Comparison of ENCODE assay signal across 17 cellular contexts in genomic region chr14:52458721-52459085, GRCh38.
DNase-seq lines count a peak whose midpoint lies in the region; ATAC-seq and TF ChIP-seq lines count a peak whose summit lies in the region.
"Had no signal": no experiment of that assay in that cellular context is flagged by ENCODE, and none has a peak within 500 bp of the region (broad histone marks: within the 10 kb centered on the region; RNA-seq: fewer than 3 reads in every experiment).

No MANE protein-coding gene starts in this region.

- H4K20me1 ChIP-seq in mammary epithelial cell (ENCODE audit: insufficient read depth, low read length) (no peaks in the 10 kb centered on the region), hepatocyte (ENCODE audit: insufficient read depth, poor library complexity, severe bottlenecking) (no peaks in the 10 kb centered on the region)

- H3K4me1 ChIP-seq in mammary epithelial cell (ENCODE audit: insufficient read depth, low read length) (peaks cover 34% of the 10 kb centered on the region), hepatocyte (ENCODE audit: insufficient read depth) (peaks cover 8% of the 10 kb centered on the region), upper lobe of right lung (no peaks in the 10 kb centered on the region)
- H3K4me1 ChIP-seq: gastrocnemius medialis had no signal

- H3K79me2 ChIP-seq in mammary epithelial cell (ENCODE audit: insufficient read depth, low read length) (no peaks in the 10 kb centered on the region), hepatocyte (no peaks in the 10 kb centered on the region)

- H3K4me3 ChIP-seq in mammary epithelial cell (replicated peaks in 1 of 3; ENCODE audit: insufficient read depth in 1 of 3, low read depth in 2 of 3, low read length in 3 of 3) (peak overlapping the region in 1 of 3 experiments; percentile 17), hepatocyte (no peak overlapping the region), upper lobe of right lung (no peak overlapping the region)
- H3K4me3 ChIP-seq: gastrocnemius medialis had no signal

- H3K27me3 ChIP-seq in mammary epithelial cell (ENCODE audit: insufficient read depth, low read length) (no peaks in the 10 kb centered on the region), hepatocyte (no peaks in the 10 kb centered on the region), upper lobe of right lung (no peaks in the 10 kb centered on the region)
- H3K27me3 ChIP-seq: gastrocnemius medialis had no signal

- no peaks in the 10 kb centered on the region for H3K9me2 ChIP-seq in hepatocyte (replicated peaks; ENCODE audit: insufficient read depth)

- 83% methylated on average over 1 of the region's 1 CpG for WGBS in mammary epithelial cell (ENCODE audit: low coverage, missing lambda C conversion rate)
- WGBS in hepatocyte (ENCODE audit: low lambda C conversion rate, missing lambda C conversion rate): 77% methylated on average over 1 of the region's 1 CpG

- H3K4me2 ChIP-seq in mammary epithelial cell (ENCODE audit: insufficient read depth, low read depth, low read length) (peak overlapping the region; percentile 49), hepatocyte (peak overlapping the region; percentile 41)

- no TSS peak for BruUV-seq in mammary epithelial cell (replicated peaks; lab: Mats Ljungman, UMichigan)

- peak overlapping the region; percentile 64 for H3K27ac ChIP-seq in mammary epithelial cell (ENCODE audit: insufficient read depth, low read depth, low read length)
- peak overlapping the region; percentile 86 for H3K27ac ChIP-seq in hepatocyte
- H3K27ac ChIP-seq in upper lobe of right lung: peak overlapping the region; percentile 59
- H3K27ac ChIP-seq: gastrocnemius medialis had no signal

- H3K36me3 ChIP-seq in mammary epithelial cell (ENCODE audit: insufficient read depth, low read length) (no peaks in the 10 kb centered on the region), hepatocyte (replicated peaks; ENCODE audit: insufficient read depth, low read depth) (no peaks in the 10 kb centered on the region), upper lobe of right lung (no peaks in the 10 kb centered on the region)

- ATAC-seq in upper lobe of right lung: no peak
- ATAC-seq in Right ventricle myocardium inferior: no peak
- no peak for ATAC-seq in HG03521 (IDR thresholded peaks at IDR 0.05; ENCODE audit: unreplicated experiment)
- ATAC-seq: gastrocnemius medialis had no signal

- DNase-seq in LHCN-M2 (ENCODE audit: low read depth): peak; percentile 73
- DNase-seq in mammary epithelial cell: peak; percentile 28
- no peak for DNase-seq in hepatocyte (ENCODE audit: low spot score)
- no peak for DNase-seq in upper lobe of right lung
- DNase-seq in Right ventricle myocardium inferior (ENCODE audit: missing footprints): no peak
- no peak for DNase-seq in stimulated activated naive CD4-positive, alpha-beta T cell treated with Interleukin-2 at 50 U/mL for 16 hours (lab: John Stamatoyannopoulos, UW)
- DNase-seq: activated CD4-positive, alpha-beta T cell treated with anti-CD3 and anti-CD28 coated beads, Interleukin-2, amount 50 U/mL, for 4 hours; activated naive CD4-positive, alpha-beta T cell treated with anti-CD3 and anti-CD28 coated beads, Interleukin-2, amount 50 U/mL, for 16 hours; activated T-cell treated with anti-CD3 and anti-CD28 coated beads, Interleukin-2, amount 50 U/mL, for 1 hour; caudate nucleus; effector memory CD8-positive, alpha-beta T cell; gastrocnemius medialis; GOT3; occipital lobe; stimulated activated CD4-positive, alpha-beta T cell treated with anti-CD3 and anti-CD28 coated beads, Interleukin-2, amount 100 ng/mL, for 48 hours; T-helper 1 cell had no signal

- intact Hi-C loops in mammary epithelial cell (cut with micrococcal nuclease): loop anchor here (5.0 to 10.0 kb wide), 2 partner anchors 104 to 146 kb away; partner anchors contain the start of gene PTGER2
- intact Hi-C loops in upper lobe of right lung (cut with DNase I): no loop called here
- intact Hi-C loops in Right ventricle myocardium inferior (cut with DNase I): no loop called here

- dilution Hi-C loops in mammary epithelial cell (cut with HindIII; ENCODE audit: low sequenced_read_pairs): no loop called here

- CTCF ChIA-PET in mammary epithelial cell (lab: Charles Lee; ENCODE audit: low non-redundant PET): no interaction called here

- H2AFZ ChIP-seq in mammary epithelial cell (ENCODE audit: low read depth, low read length): no peak overlapping the region
- no peak overlapping the region for H2AFZ ChIP-seq in hepatocyte

- in situ Hi-C loops in mammary epithelial cell (cut with MboI; ENCODE audit: low sequenced_read_pairs in 2 of 2): loop anchor here in 1 of 2 donors (5.0 kb wide), 1 partner anchor 146 kb away; the partner anchor contains the start of gene PTGER2

- H3K9me3 ChIP-seq in mammary epithelial cell (replicated peaks; ENCODE audit: insufficient read depth, low read length): no peaks in the 10 kb centered on the region
- H3K9me3 ChIP-seq in hepatocyte (ENCODE audit: low read depth): no peaks in the 10 kb centered on the region
- peaks cover 4% of the 10 kb centered on the region for H3K9me3 ChIP-seq in upper lobe of right lung
- H3K9me3 ChIP-seq: gastrocnemius medialis had no signal

- H3K9ac ChIP-seq in mammary epithelial cell (ENCODE audit: insufficient read depth, low read length): no peak overlapping the region

- TF ChIP-seq CTCF in mammary epithelial cell (conservative IDR thresholded peaks at IDR 0.05 in 1 of 2, IDR thresholded peaks at IDR 0.05 in 1 of 2; ENCODE audit: extremely low read depth in 1 of 2, insufficient read depth in 1 of 2, low read depth in 1 of 2, low read length in 2 of 2): no peak
- no peak for TF ChIP-seq CTCF in hepatocyte (IDR thresholded peaks at IDR 0.05; ENCODE audit: poor library complexity)
- TF ChIP-seq CTCF in upper lobe of right lung (IDR thresholded peaks at IDR 0.05): no peak

Comparison
In these comparisons a context has a peak if more than half of its experiments do, and no peak if none do; other contexts are left out.
1. DNase-seq: peak in LHCN-M2 (single experiment) and mammary epithelial cell (single experiment); none in hepatocyte (single experiment), upper lobe of right lung (single experiment), Right ventricle myocardium inferior (single experiment) and stimulated activated naive CD4-positive, alpha-beta T cell treated with Interleukin-2 at 50 U/mL for 16 hours (single experiment).
2. Peak in every context shown above with its lines, with median percentiles within 50 percentile points of each other: H3K27ac ChIP-seq.